10 cellular contexts compared by ENCODE assay signal in the genomic region with DNA sequence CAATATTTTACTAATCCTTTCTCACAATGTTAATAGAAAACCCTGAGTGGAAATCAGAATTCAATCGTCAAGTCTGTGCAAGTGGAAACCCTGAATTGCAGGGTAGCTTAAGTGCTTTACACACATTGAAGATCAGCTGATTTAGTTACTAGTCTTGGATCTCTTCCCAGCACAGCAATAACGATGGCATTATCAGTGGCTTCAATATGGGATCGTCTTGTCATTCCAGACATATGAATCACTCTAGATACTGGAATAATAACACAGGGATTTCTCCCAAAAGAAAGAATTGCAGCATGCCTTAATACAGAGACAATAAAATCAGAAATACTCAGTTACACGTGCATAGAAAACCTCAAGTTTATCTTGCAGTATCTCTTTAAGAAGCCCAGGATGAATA. TPM values are rescaled to one million over a fixed set of nuclear protein-coding genes. Genes with fewer than 3 reads are reported as not detected.
DNase-seq lines count a peak whose midpoint lies in the region; ATAC-seq and TF ChIP-seq lines count a peak whose summit lies in the region.
"Had no signal": no experiment of that assay in that cellular context is flagged by ENCODE, and none has a peak within 500 bp of the region (broad histone marks: within the 10 kb centered on the region; RNA-seq: fewer than 3 reads in every experiment).

No MANE protein-coding gene starts in this region.

- POLR2A ChIA-PET in RWPE1 (lab: Yijun Ruan, JAX; ENCODE audit: low non-redundant PET): no interaction called here

- peaks cover 2% of the 10 kb centered on the region for H3K4me1 Mint-ChIP-seq in glutamatergic neuron (ENCODE audit: low read depth, unreplicated experiment)

- CTCF ChIA-PET in RWPE1 (lab: Yijun Ruan, JAX): interaction anchor here (1.9 kb wide), 1 partner anchor 17 kb away, joined by 5 read pairs; no protein-coding TSS in a partner anchor

- TF ChIP-seq CTCF in RWPE1 (conservative IDR thresholded peaks at IDR 0.05; ENCODE audit: low read depth) (no peak), fibroblast of villous mesenchyme (IDR thresholded peaks at IDR 0.05; ENCODE audit: insufficient read depth, low read depth, low read length) (no peak), vagina (IDR thresholded peaks at IDR 0.05) (no peak), glutamatergic neuron (IDR thresholded peaks at IDR 0.05; ENCODE audit: partially characterized antibody, unreplicated experiment) (no peak)

- H3K9me3 Mint-ChIP-seq in glutamatergic neuron (ENCODE audit: unreplicated experiment): no peaks in the 10 kb centered on the region
- H3K9me3 Mint-ChIP-seq: T-helper 2 cell treated with Interferon-gamma antibody and Interleukin-4, amounts not matched to agents 5 μg/mL and 100 μg/mL, for 36 hours had no signal

- H3K27ac ChIP-seq in RWPE1 (no peak overlapping the region), vagina (peak overlapping the region; percentile 28)
- H3K27ac ChIP-seq: BLaER1 treated with 17β-estradiol and CSF1 and Interleukin-3, amounts not matched to agents 10 nM and 100 nM had no signal

- peaks cover 27% of the 10 kb centered on the region for H3K4me1 ChIP-seq in vagina
- H3K4me1 ChIP-seq: BLaER1 treated with 17β-estradiol and CSF1 and Interleukin-3, amounts not matched to agents 10 nM and 100 nM had no signal

- H3K36me3 Mint-ChIP-seq in glutamatergic neuron (ENCODE audit: unreplicated experiment): no peaks in the 10 kb centered on the region

- H3K4me3 ChIP-seq in fibroblast of villous mesenchyme (ENCODE audit: low read depth, low read length) (no peak overlapping the region), vagina (no peak overlapping the region)
- H3K4me3 ChIP-seq: BLaER1 treated with 17β-estradiol and CSF1 and Interleukin-3, amounts not matched to agents 10 nM and 100 nM had no signal

- DNase-seq in NCI-H510A treated with DMSO at 0.1 percent for 48 hours (lab: John Stamatoyannopoulos, UW) (peak; percentile 23), NCI-H510A (lab: John Stamatoyannopoulos, UW) (no peak), RWPE1 (ENCODE audit: low spot score) (peak; percentile 85), fibroblast of villous mesenchyme (ENCODE audit: low read depth) (peak; percentile 95), vagina (ENCODE audit: extremely low spot score in 2 of 2) (no peak), glutamatergic neuron (no peak)
- DNase-seq in activated effector memory CD4-positive, alpha-beta T cell treated with anti-CD3 and anti-CD28 coated beads, Interleukin-2, amount 50 U/mL, for 16 hours: no peak

- ATAC-seq in GM21515 (IDR thresholded peaks at IDR 0.05; ENCODE audit: unreplicated experiment): no peak

- H3K36me3 ChIP-seq in vagina: no peaks in the 10 kb centered on the region
- H3K36me3 ChIP-seq: BLaER1 treated with 17β-estradiol and CSF1 and Interleukin-3, amounts not matched to agents 10 nM and 100 nM had no signal

- H3K27me3 ChIP-seq in vagina: no peaks in the 10 kb centered on the region
- H3K27me3 ChIP-seq: BLaER1 treated with 17β-estradiol and CSF1 and Interleukin-3, amounts not matched to agents 10 nM and 100 nM had no signal

- peaks cover 1% of the 10 kb centered on the region for H3K27me3 Mint-ChIP-seq in glutamatergic neuron (ENCODE audit: unreplicated experiment)

- no peak for TF ChIP-seq POLR2A in vagina (IDR thresholded peaks at IDR 0.05)

- no peaks in the 10 kb centered on the region for H3K9me3 ChIP-seq in vagina

- H3K4me3 Mint-ChIP-seq in glutamatergic neuron (ENCODE audit: unreplicated experiment): no peak overlapping the region
- H3K4me3 Mint-ChIP-seq: T-helper 2 cell treated with Interferon-gamma antibody and Interleukin-4, amounts not matched to agents 5 μg/mL and 100 μg/mL, for 36 hours had no signal

- H3K27ac Mint-ChIP-seq in glutamatergic neuron (ENCODE audit: unreplicated experiment): no peak overlapping the region
- H3K27ac Mint-ChIP-seq: T-helper 2 cell treated with Interferon-gamma antibody and Interleukin-4, amounts not matched to agents 5 μg/mL and 100 μg/mL, for 36 hours had no signal

- intact Hi-C loops in vagina (cut with DNase I): no loop called here

RNA-seq across cellular contexts. Expression of gene METTL21C, which starts 12.6 kb away (rescaled TPM):
- total RNA-seq in fibroblast of villous mesenchyme: not detected in 2 replicates
- total RNA-seq in vagina: not detected
- not detected for total RNA-seq in glutamatergic neuron (ENCODE audit: unreplicated experiment)

Comparison
In these comparisons a context has a peak if more than half of its experiments do, and no peak if none do; other contexts are left out.
1. DNase-seq: peak in NCI-H510A treated with DMSO at 0.1 percent for 48 hours (single experiment), RWPE1 (single experiment) and fibroblast of villous mesenchyme (single experiment); none in NCI-H510A (single experiment), vagina (0 of 2), glutamatergic neuron (single experiment) and activated effector memory CD4-positive, alpha-beta T cell treated with anti-CD3 and anti-CD28 coated beads, Interleukin-2, amount 50 U/mL, for 16 hours (single experiment).